Comparison of ENCODE assay signal across 1 cellular context in the genomic region with DNA sequence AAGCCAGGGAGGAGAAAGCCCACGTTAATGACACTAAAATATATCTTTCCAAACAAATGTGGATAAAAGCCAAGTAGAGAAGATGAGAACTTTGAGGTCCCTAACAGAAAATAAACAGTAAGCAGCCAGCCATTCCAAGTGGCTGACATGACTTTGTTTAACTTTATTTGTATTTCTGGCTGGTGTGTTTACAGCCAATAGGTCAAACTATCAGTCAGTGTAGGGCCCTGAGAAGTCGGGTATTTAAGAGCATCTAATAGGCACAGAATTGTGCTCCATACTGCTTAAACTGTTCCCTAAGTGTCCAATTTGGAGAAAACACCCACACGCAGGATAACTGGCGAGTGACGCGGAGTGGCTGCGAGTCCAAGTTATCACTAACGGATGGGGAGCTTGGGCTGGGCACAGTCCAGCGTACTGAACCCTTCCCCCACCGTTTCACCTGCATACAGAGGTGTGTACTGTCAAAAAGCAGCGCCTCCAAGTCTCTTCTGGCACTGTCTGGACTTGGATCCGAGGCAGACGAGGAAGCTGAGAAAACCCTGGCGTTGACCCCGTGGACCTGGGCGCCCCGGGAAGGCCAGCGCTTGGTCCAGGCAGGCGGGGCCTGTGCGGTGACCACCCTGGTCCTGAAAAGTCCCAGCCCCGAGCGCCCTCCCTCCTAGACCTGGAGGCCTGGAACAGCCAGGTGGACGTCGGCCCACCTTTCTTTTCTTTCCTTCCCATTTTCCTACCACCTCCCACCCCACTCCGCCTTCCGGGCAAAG.
A peak's percentile ranks its signal among the peaks of the same experiment; 100 is the strongest.
TF ChIP-seq lines count a peak whose summit lies in the region.

No MANE protein-coding gene starts in this region.

TF ChIP-seq in HepG2, 621 proteins besides CTCF, POLR2A, EP300 and RAD21 (continued from another document):
- TF ChIP-seq, protein P1, sequence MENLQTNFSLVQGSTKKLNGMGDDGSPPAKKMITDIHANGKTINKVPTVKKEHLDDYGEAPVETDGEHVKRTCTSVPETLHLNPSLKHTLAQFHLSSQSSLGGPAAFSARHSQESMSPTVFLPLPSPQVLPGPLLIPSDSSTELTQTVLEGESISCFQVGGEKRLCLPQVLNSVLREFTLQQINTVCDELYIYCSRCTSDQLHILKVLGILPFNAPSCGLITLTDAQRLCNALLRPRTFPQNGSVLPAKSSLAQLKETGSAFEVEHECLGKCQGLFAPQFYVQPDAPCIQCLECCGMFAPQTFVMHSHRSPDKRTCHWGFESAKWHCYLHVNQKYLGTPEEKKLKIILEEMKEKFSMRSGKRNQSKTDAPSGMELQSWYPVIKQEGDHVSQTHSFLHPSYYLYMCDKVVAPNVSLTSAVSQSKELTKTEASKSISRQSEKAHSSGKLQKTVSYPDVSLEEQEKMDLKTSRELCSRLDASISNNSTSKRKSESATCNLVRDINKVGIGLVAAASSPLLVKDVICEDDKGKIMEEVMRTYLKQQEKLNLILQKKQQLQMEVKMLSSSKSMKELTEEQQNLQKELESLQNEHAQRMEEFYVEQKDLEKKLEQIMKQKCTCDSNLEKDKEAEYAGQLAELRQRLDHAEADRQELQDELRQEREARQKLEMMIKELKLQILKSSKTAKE (CRISPR knock-in tag; IDR thresholded peaks at IDR 0.05; ENCODE audit: borderline replicate concordance) = peak; percentile 56; the same call in 1 of the 2 replicates
- TF ChIP-seq NKX3-1 (CRISPR knock-in tag; IDR thresholded peaks at IDR 0.05) = no peak
- TF ChIP-seq FOSL2 (CRISPR knock-in tag; IDR thresholded peaks at IDR 0.05) = peak; percentile 32; the same call in 1 of the 2 replicates
- TF ChIP-seq, protein P2, sequence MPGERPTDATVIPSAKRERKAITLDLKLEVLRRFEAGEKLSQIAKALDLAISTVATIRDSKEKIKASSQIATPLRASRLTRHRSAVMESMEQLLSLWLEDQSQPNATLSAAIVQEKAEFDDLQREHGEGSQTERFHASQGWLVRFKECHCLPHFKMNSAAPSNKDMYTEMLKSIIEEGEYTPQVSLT (CRISPR knock-in tag; IDR thresholded peaks at IDR 0.05; ENCODE audit: borderline replicate concordance, low read depth) = 0 out of 2 replicates have a peak, but pooled peaks have one; percentile 65
- 0 out of 2 replicates have a peak, but pooled peaks have one; percentile 7 for TF ChIP-seq ZNF788 (CRISPR knock-in tag; IDR thresholded peaks at IDR 0.05; ENCODE audit: borderline replicate concordance)
- TF ChIP-seq, protein P3, sequence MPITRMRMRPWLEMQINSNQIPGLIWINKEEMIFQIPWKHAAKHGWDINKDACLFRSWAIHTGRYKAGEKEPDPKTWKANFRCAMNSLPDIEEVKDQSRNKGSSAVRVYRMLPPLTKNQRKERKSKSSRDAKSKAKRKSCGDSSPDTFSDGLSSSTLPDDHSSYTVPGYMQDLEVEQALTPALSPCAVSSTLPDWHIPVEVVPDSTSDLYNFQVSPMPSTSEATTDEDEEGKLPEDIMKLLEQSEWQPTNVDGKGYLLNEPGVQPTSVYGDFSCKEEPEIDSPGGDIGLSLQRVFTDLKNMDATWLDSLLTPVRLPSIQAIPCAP (CRISPR knock-in tag; IDR thresholded peaks at IDR 0.05; ENCODE audit: low read depth) = 0 out of 2 replicates have a peak, but pooled peaks have one; percentile 30
- TF ChIP-seq, protein P4, sequence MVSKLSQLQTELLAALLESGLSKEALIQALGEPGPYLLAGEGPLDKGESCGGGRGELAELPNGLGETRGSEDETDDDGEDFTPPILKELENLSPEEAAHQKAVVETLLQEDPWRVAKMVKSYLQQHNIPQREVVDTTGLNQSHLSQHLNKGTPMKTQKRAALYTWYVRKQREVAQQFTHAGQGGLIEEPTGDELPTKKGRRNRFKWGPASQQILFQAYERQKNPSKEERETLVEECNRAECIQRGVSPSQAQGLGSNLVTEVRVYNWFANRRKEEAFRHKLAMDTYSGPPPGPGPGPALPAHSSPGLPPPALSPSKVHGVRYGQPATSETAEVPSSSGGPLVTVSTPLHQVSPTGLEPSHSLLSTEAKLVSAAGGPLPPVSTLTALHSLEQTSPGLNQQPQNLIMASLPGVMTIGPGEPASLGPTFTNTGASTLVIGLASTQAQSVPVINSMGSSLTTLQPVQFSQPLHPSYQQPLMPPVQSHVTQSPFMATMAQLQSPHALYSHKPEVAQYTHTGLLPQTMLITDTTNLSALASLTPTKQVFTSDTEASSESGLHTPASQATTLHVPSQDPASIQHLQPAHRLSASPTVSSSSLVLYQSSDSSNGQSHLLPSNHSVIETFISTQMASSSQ (IDR thresholded peaks at IDR 0.05; ENCODE audit: low read depth) = no peak
- TF ChIP-seq, protein P4 (CRISPR knock-in tag; IDR thresholded peaks at IDR 0.05; ENCODE audit: borderline replicate concordance) = peak; percentile 13; the same call in 1 of the 2 replicates
- TF ChIP-seq FLYWCH1 (CRISPR knock-in tag; IDR thresholded peaks at IDR 0.05) = 0 out of 2 replicates have a peak, but pooled peaks have one; percentile 23
- 0 out of 2 replicates have a peak, but pooled peaks have one; percentile 20 for TF ChIP-seq ZNF782 (CRISPR knock-in tag; IDR thresholded peaks at IDR 0.05; ENCODE audit: borderline replicate concordance)
- TF ChIP-seq MED1 (CRISPR knock-in tag; IDR thresholded peaks at IDR 0.05) = peak; percentile 48; the same call in 1 of the 2 replicates
- 0 out of 2 replicates have a peak, but pooled peaks have one; percentile 5 for TF ChIP-seq ZNF720 (CRISPR knock-in tag; IDR thresholded peaks at IDR 0.05)
- TF ChIP-seq ZNF678 (CRISPR knock-in tag; IDR thresholded peaks at IDR 0.05) = 0 out of 2 replicates have a peak, but pooled peaks have one; percentile 43
- TF ChIP-seq, protein P5, sequence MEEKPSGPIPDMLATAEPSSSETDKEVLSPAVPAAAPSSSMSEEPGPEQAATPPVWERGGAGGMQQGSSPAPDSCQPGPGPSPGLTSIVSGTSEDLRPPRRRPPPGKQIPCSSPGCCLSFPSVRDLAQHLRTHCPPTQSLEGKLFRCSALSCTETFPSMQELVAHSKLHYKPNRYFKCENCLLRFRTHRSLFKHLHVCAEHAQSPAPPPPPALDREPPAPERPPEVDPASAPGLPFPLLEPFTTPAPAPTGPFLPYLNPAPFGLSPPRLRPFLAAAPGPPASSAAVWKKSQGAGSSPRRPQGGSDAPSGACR (CRISPR knock-in tag; IDR thresholded peaks at IDR 0.05) = peak; percentile 74; the same call in 1 of the 2 replicates
- TF ChIP-seq, protein P6, sequence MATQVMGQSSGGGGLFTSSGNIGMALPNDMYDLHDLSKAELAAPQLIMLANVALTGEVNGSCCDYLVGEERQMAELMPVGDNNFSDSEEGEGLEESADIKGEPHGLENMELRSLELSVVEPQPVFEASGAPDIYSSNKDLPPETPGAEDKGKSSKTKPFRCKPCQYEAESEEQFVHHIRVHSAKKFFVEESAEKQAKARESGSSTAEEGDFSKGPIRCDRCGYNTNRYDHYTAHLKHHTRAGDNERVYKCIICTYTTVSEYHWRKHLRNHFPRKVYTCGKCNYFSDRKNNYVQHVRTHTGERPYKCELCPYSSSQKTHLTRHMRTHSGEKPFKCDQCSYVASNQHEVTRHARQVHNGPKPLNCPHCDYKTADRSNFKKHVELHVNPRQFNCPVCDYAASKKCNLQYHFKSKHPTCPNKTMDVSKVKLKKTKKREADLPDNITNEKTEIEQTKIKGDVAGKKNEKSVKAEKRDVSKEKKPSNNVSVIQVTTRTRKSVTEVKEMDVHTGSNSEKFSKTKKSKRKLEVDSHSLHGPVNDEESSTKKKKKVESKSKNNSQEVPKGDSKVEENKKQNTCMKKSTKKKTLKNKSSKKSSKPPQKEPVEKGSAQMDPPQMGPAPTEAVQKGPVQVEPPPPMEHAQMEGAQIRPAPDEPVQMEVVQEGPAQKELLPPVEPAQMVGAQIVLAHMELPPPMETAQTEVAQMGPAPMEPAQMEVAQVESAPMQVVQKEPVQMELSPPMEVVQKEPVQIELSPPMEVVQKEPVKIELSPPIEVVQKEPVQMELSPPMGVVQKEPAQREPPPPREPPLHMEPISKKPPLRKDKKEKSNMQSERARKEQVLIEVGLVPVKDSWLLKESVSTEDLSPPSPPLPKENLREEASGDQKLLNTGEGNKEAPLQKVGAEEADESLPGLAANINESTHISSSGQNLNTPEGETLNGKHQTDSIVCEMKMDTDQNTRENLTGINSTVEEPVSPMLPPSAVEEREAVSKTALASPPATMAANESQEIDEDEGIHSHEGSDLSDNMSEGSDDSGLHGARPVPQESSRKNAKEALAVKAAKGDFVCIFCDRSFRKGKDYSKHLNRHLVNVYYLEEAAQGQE (IDR thresholded peaks at IDR 0.05; ENCODE audit: borderline replicate concordance in 1 of 2, low read depth in 1 of 2, low read length in 2 of 2) = peak in 1 of 2 experiments; percentile 77; a peak in 3 of 4 replicates
- TF ChIP-seq, protein P7, sequence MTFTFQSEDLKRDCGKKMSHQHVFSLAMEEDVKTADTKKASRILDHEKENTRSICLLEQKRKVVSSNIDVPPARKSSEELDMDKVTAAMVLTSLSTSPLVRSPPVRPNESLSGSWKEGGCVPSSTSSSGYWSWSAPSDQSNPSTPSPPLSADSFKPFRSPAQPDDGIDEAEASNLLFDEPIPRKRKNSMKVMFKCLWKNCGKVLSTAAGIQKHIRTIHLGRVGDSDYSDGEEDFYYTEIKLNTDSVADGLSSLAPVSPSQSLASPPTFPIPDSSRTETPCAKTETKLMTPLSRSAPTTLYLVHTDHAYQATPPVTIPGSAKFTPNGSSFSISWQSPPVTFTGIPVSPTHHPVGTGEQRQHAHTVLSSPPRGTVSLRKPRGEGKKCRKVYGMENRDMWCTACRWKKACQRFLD (CRISPR knock-in tag; IDR thresholded peaks at IDR 0.05; ENCODE audit: borderline replicate concordance) = no peak
- no peak for TF ChIP-seq IRX3 (CRISPR knock-in tag; IDR thresholded peaks at IDR 0.05; ENCODE audit: borderline replicate concordance, low read depth)
- TF ChIP-seq MIER2 (CRISPR knock-in tag; IDR thresholded peaks at IDR 0.05) = peak; percentile 28; the same call in 1 of the 2 replicates
- no peak for TF ChIP-seq MED13 (CRISPR knock-in tag; IDR thresholded peaks at IDR 0.05)
- TF ChIP-seq, protein P8, sequence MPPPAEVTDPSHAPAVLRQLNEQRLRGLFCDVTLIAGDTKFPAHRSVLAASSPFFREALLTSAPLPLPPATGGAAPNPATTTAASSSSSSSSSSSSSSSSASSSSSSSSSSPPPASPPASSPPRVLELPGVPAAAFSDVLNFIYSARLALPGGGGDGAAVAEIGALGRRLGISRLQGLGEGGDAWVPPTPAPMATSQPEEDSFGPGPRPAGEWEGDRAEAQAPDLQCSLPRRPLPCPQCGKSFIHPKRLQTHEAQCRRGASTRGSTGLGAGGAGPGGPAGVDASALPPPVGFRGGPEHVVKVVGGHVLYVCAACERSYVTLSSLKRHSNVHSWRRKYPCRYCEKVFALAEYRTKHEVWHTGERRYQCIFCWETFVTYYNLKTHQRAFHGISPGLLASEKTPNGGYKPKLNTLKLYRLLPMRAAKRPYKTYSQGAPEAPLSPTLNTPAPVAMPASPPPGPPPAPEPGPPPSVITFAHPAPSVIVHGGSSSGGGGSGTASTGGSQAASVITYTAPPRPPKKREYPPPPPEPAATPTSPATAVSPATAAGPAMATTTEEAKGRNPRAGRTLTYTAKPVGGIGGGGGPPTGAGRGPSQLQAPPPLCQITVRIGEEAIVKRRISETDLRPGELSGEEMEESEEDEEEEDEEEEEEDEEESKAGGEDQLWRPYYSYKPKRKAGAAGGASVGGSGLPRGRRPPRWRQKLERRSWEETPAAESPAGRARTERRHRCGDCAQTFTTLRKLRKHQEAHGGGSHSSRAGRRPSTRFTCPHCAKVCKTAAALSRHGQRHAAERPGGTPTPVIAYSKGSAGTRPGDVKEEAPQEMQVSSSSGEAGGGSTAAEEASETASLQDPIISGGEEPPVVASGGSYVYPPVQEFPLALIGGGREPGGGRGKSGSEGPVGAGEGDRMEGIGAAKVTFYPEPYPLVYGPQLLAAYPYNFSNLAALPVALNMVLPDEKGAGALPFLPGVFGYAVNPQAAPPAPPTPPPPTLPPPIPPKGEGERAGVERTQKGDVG (CRISPR knock-in tag; IDR thresholded peaks at IDR 0.05; ENCODE audit: borderline replicate concordance) = peak; percentile 70; the same call in 1 of the 2 replicates
- TF ChIP-seq ZSCAN25 (CRISPR knock-in tag; IDR thresholded peaks at IDR 0.05) = peak; percentile 62; the same call in 1 of the 2 replicates
- no peak for TF ChIP-seq STAT5B (CRISPR knock-in tag; IDR thresholded peaks at IDR 0.05)
- peak; percentile 84; the same call in 1 of the 2 replicates for TF ChIP-seq SNAI1 (CRISPR knock-in tag; IDR thresholded peaks at IDR 0.05; ENCODE audit: borderline replicate concordance)
- TF ChIP-seq ZNF235 (CRISPR knock-in tag; IDR thresholded peaks at IDR 0.05; ENCODE audit: borderline replicate concordance) = 0 out of 2 replicates have a peak, but pooled peaks have one; percentile 5
- TF ChIP-seq, protein P9, sequence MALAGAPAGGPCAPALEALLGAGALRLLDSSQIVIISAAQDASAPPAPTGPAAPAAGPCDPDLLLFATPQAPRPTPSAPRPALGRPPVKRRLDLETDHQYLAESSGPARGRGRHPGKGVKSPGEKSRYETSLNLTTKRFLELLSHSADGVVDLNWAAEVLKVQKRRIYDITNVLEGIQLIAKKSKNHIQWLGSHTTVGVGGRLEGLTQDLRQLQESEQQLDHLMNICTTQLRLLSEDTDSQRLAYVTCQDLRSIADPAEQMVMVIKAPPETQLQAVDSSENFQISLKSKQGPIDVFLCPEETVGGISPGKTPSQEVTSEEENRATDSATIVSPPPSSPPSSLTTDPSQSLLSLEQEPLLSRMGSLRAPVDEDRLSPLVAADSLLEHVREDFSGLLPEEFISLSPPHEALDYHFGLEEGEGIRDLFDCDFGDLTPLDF (CRISPR knock-in tag; IDR thresholded peaks at IDR 0.05) = no peak
- no peak; the same call in 1 of the 2 replicates for TF ChIP-seq ZC3H13 (CRISPR knock-in tag; IDR thresholded peaks at IDR 0.05)
TF ChIP-seq in HepG2: peak in this region for 133.
